Comparison of ENCODE assay signal across 16 cellular contexts in the genomic region with DNA sequence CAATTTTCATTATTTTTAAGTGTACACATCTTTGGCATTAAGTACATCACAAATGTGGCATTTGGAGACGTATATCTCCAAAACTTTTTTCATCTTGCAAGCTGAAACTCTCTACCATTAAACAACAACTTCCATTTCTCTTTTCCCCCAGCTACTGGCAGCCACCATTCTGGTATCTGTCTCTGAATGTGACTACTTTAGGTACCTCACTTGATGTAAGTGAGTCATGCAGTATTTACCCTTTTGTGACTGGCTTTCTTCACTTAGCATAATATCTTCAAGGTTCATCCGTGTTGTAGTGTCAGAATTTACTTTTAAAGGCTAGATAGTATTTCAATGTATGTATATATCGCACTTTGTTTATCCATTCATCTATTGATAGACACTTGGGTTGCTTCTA. TPM values are rescaled to one million over a fixed set of nuclear protein-coding genes. Genes with fewer than 3 reads are reported as not detected.
DNase-seq lines count a peak whose midpoint lies in the region; ATAC-seq and FAIRE-seq lines count a peak whose summit lies in the region.
"Had no signal": no experiment of that assay in that cellular context is flagged by ENCODE, and none has a peak within 500 bp of the region (broad histone marks: within the 10 kb centered on the region; RNA-seq: fewer than 3 reads in every experiment).

No MANE protein-coding gene starts in this region.

- POLR2A ChIA-PET in activated CD4-positive, alpha-beta T cell treated with anti-CD3 and anti-CD28 coated beads for 36 hours (lab: Charles Lee), result no interaction called here

- peak; percentile 9 for FAIRE-seq in islet of Langerhans (lab: Jason Lieb, UNC)
- FAIRE-seq: GM12891 had no signal

- no peaks in the 10 kb centered on the region for H3K27me3 Mint-ChIP-seq in activated CD4-positive, alpha-beta T cell treated with anti-CD3 and anti-CD28 coated beads for 36 hours
- H3K27me3 Mint-ChIP-seq in activated T-helper 17 cell treated with anti-CD3 and anti-CD28 coated beads, Interleukin-2, amount 50 U/mL, for 72 hours, result no peaks in the 10 kb centered on the region

- intact Hi-C loops in activated CD4-positive, alpha-beta T cell treated with anti-CD3 and anti-CD28 coated beads for 36 hours (cut with DNase I, micrococcal nuclease), result no loop called here

- H3K36me3 Mint-ChIP-seq in activated CD4-positive, alpha-beta T cell treated with anti-CD3 and anti-CD28 coated beads for 36 hours (ENCODE audit: low read depth), result peaks cover 50% of the 10 kb centered on the region
- H3K36me3 Mint-ChIP-seq in activated T-helper 17 cell treated with anti-CD3 and anti-CD28 coated beads, Interleukin-2, amount 50 U/mL, for 72 hours (ENCODE audit: low read depth), result peaks cover 48% of the 10 kb centered on the region

- peaks cover 50% of the 10 kb centered on the region for H3K4me1 Mint-ChIP-seq in activated CD4-positive, alpha-beta T cell treated with anti-CD3 and anti-CD28 coated beads for 36 hours
- H3K4me1 Mint-ChIP-seq in activated T-helper 17 cell treated with anti-CD3 and anti-CD28 coated beads, Interleukin-2, amount 50 U/mL, for 72 hours, result peaks cover 37% of the 10 kb centered on the region

- peak; percentile 32 for DNase-seq in activated CD4-positive, alpha-beta T cell treated with anti-CD3 and anti-CD28 coated beads for 36 hours
- no peak for DNase-seq in activated CD4-positive, alpha-beta T cell treated with anti-CD3 and anti-CD28 coated beads for 48 hours
- DNase-seq in DMS53 treated with DMSO at 0.1 percent for 48 hours (lab: John Stamatoyannopoulos, UW; ENCODE audit: unreplicated experiment), result peak; percentile 1
- no peak for DNase-seq in NCI-H1092 (lab: John Stamatoyannopoulos, UW)
- no peak for DNase-seq in SK-N-DZ (ENCODE audit: low spot score)
- DNase-seq: C1 segment of cervical spinal cord, DMS153, H7, NCI-H146, NCI-H2081 treated with DMSO at 0.1 percent for 48 hours, NCI-H226, NCI-H526 had no signal

- ATAC-seq in activated CD4-positive, alpha-beta T cell treated with anti-CD3 and anti-CD28 coated beads for 36 hours, result peak; percentile 94
- peak; percentile 95 for ATAC-seq in activated T-helper 17 cell treated with anti-CD3 and anti-CD28 coated beads, Interleukin-2, amount 50 U/mL, for 72 hours (replicated peaks)
- no peak for ATAC-seq in HG03439 (IDR thresholded peaks at IDR 0.05; ENCODE audit: unreplicated experiment)

- peaks cover 4% of the 10 kb centered on the region for H3K9me3 Mint-ChIP-seq in activated CD4-positive, alpha-beta T cell treated with anti-CD3 and anti-CD28 coated beads for 36 hours (ENCODE audit: low read depth)
- no peaks in the 10 kb centered on the region for H3K9me3 Mint-ChIP-seq in activated T-helper 17 cell treated with anti-CD3 and anti-CD28 coated beads, Interleukin-2, amount 50 U/mL, for 72 hours

- no peak overlapping the region for H3K4me3 Mint-ChIP-seq in activated CD4-positive, alpha-beta T cell treated with anti-CD3 and anti-CD28 coated beads for 36 hours
- peak overlapping the region; percentile 3 for H3K4me3 Mint-ChIP-seq in activated T-helper 17 cell treated with anti-CD3 and anti-CD28 coated beads, Interleukin-2, amount 50 U/mL, for 72 hours

- CTCF ChIA-PET in activated CD4-positive, alpha-beta T cell treated with anti-CD3 and anti-CD28 coated beads for 36 hours (lab: Charles Lee), result no interaction called here

- H3K27ac Mint-ChIP-seq in activated CD4-positive, alpha-beta T cell treated with anti-CD3 and anti-CD28 coated beads for 36 hours, result peak overlapping the region; percentile 37
- peak overlapping the region; percentile 4 for H3K27ac Mint-ChIP-seq in activated T-helper 17 cell treated with anti-CD3 and anti-CD28 coated beads, Interleukin-2, amount 50 U/mL, for 72 hours

RNA-seq across cellular contexts. Expression of a gene that starts 17.0 kb away (rescaled TPM):
- total RNA-seq in activated CD4-positive, alpha-beta T cell treated with anti-CD3 and anti-CD28 coated beads for 36 hours, result 10 to 100 TPM; 58.4 to 81.1 TPM
- total RNA-seq in activated T-helper 17 cell treated with anti-CD3 and anti-CD28 coated beads, Interleukin-2, amount 50 U/mL, for 72 hours, result 10 to 100 TPM; 87.0 to 88.6 TPM
- polyA plus RNA-seq in SK-N-DZ (2014; cell fraction: cytosol; rRNA removed), result 19.3 and 25.0 TPM in 2 replicates
- polyA plus RNA-seq in SK-N-DZ (2014; cell fraction: nucleus; rRNA removed), result 7.1 and 9.3 TPM in 2 replicates

RNA-seq across cellular contexts. Expression of a gene that starts 17.4 kb away (rescaled TPM):
- total RNA-seq in activated CD4-positive, alpha-beta T cell treated with anti-CD3 and anti-CD28 coated beads for 36 hours, result 1 to 10 TPM; 4.6 to 6.4 TPM
- 10 to 100 TPM in 1 of 2 donors, 1 to 10 TPM in 1; 7.7 to 10.0 TPM for total RNA-seq in activated T-helper 17 cell treated with anti-CD3 and anti-CD28 coated beads, Interleukin-2, amount 50 U/mL, for 72 hours
- polyA plus RNA-seq in SK-N-DZ (2014; cell fraction: cytosol; rRNA removed), result 1.5 and 3.1 TPM in 2 replicates
- polyA plus RNA-seq in SK-N-DZ (2014; cell fraction: nucleus; rRNA removed), result 0.12 and 0.82 TPM in 2 replicates

Comparison
In these comparisons a context has a peak if more than half of its experiments do, and no peak if none do; other contexts are left out.
1. DNase-seq: peak in activated CD4-positive, alpha-beta T cell treated with anti-CD3 and anti-CD28 coated beads for 36 hours (single experiment) and DMS53 treated with DMSO at 0.1 percent for 48 hours (single experiment); none in activated CD4-positive, alpha-beta T cell treated with anti-CD3 and anti-CD28 coated beads for 48 hours (single experiment), NCI-H1092 (single experiment) and SK-N-DZ (single experiment).